In the genomic region with DNA sequence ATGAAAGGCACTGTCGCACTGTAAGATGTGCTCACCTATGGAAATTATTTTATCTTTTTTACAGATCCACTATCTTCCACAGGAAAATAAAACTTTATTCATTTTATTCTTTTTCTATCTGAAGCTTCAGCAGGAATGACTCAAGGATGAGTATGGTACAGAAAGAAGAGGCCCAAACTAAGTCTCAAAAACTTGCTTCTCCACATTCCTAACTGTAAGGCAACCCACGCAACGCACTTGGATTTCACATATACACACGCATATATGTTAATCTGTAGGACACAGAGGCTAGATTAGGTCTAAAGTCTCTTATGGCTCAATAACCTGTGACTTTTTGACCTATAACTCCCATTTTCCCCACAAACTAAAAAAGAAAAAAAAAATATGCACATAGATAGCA, we compare ENCODE assay signal across 26 cellular contexts.
"Had no signal": no experiment of that assay in that cellular context is flagged by ENCODE, and none has a peak within 500 bp of the region (broad histone marks: within the 10 kb centered on the region; RNA-seq: fewer than 3 reads in every experiment).

No MANE protein-coding gene starts in this region.

- H3K9me3 Mint-ChIP-seq: memory B cell; naive thymus-derived CD8-positive, alpha-beta T cell; nephron; neural crest cell; stimulated activated naive B cell treated with anti-CD40 and anti-IgM and Interleukin-4, amounts not matched to agents 10 μg/mL and 1 μg/mL and 100 μg/mL, for 72 hours had no signal

- H3K36me3 ChIP-seq: prostate gland, uterus had no signal

- H3K27me3 Mint-ChIP-seq: memory B cell; naive thymus-derived CD8-positive, alpha-beta T cell; stimulated activated naive B cell treated with anti-CD40 and anti-IgM and Interleukin-4, amounts not matched to agents 10 μg/mL and 1 μg/mL and 100 μg/mL, for 72 hours had no signal

- H3K9me3 ChIP-seq: left ventricle myocardium inferior, pancreas, prostate gland, stomach, testis, thyroid gland, transverse colon, uterus had no signal

- FAIRE-seq: pancreas had no signal

- H3K4me3 Mint-ChIP-seq: memory B cell; naive thymus-derived CD8-positive, alpha-beta T cell; nephron; neural crest cell; stimulated activated naive B cell treated with anti-CD40 and anti-IgM and Interleukin-4, amounts not matched to agents 10 μg/mL and 1 μg/mL and 100 μg/mL, for 72 hours had no signal

- H3K4me1 Mint-ChIP-seq: memory B cell; nephron; neural crest cell; stimulated activated naive B cell treated with anti-CD40 and anti-IgM and Interleukin-4, amounts not matched to agents 10 μg/mL and 1 μg/mL and 100 μg/mL, for 72 hours had no signal

- H3K4me1 ChIP-seq: left ventricle myocardium inferior, pancreas, prostate gland, stomach, testis, transverse colon, uterus had no signal

- H3K27ac ChIP-seq: left ventricle myocardium inferior, pancreas, prostate gland, skin epidermis, stomach, testis, thyroid gland, transverse colon, uterus had no signal

- DNase-seq: islet precursor cell; left ventricle myocardium inferior; naive thymus-derived CD8-positive, alpha-beta T cell; nucleus accumbens; pancreas; posterior cingulate gyrus; retina; right cardiac atrium; stimulated activated CD4-positive, alpha-beta T cell treated with anti-CD3 and anti-CD28 coated beads, Interleukin-12 subunit alpha, Interleukin-12 subunit beta, amount 100 ng/mL, for 4 hours; stimulated activated CD4-positive, alpha-beta T cell treated with anti-CD3 and anti-CD28 coated beads, Interleukin-15, amount 100 ng/mL, for 24 hours; stimulated activated CD4-positive, alpha-beta T cell treated with anti-CD3 and anti-CD28 coated beads, Interleukin-2, amount 100 ng/mL, for 24 hours; stimulated activated CD4-positive, alpha-beta T cell treated with anti-CD3 and anti-CD28 coated beads, Interleukin-4, amount 100 ng/mL, for 1 hour; stimulated activated naive B cell treated with anti-CD40 and anti-IgM and Interleukin-4, amounts not matched to agents 10 μg/mL and 1 μg/mL and 100 μg/mL, for 72 hours; stimulated activated naive CD8-positive, alpha-beta T cell treated with anti-CD3 and anti-CD28 coated beads, Interleukin-15, Interleukin-2, amounts not matched to agents 100 U/mL and 50 U/mL, for 24 hours; stomach; testis; thyroid gland; transverse colon; uterus had no signal

- H3K27me3 ChIP-seq: pancreas, stomach, testis, thyroid gland, transverse colon, uterus had no signal

- H3K27ac Mint-ChIP-seq: memory B cell; nephron; stimulated activated naive B cell treated with anti-CD40 and anti-IgM and Interleukin-4, amounts not matched to agents 10 μg/mL and 1 μg/mL and 100 μg/mL, for 72 hours had no signal

- ATAC-seq: naive thymus-derived CD8-positive, alpha-beta T cell; pancreas; right cardiac atrium; sciatic nerve; stimulated activated naive B cell treated with anti-CD40 and anti-IgM and Interleukin-4, amounts not matched to agents 10 μg/mL and 1 μg/mL and 100 μg/mL, for 72 hours; stimulated activated naive CD8-positive, alpha-beta T cell treated with anti-CD3 and anti-CD28 coated beads, Interleukin-15, Interleukin-2, amounts not matched to agents 100 U/mL and 50 U/mL, for 24 hours had no signal

- H3K4me3 ChIP-seq: left ventricle myocardium inferior, lung, pancreas, prostate gland, skin epidermis, stomach, testis, thyroid gland, transverse colon, uterus had no signal
